1 cellular context compared by ENCODE assay signal in genomic region chr16:67883872-67884261, GRCh38.
TF ChIP-seq lines count a peak whose summit lies in the region.

No MANE protein-coding gene starts in this region.

TF ChIP-seq in HEK293, 187 proteins besides CTCF, POLR2A, EP300 and RAD21 (continued from another document):
- TF ChIP-seq PRDM10 (tag by site-specific recombination; IDR thresholded peaks at IDR 0.05) (0 out of 2 replicates have a peak, but pooled peaks have one; percentile 12), ZNF843 (tag by site-specific recombination; IDR thresholded peaks at IDR 0.05) (no peak)
TF ChIP-seq in HEK293: peak in this region for 11.
